8 cellular contexts compared by ENCODE assay signal in the genomic region with DNA sequence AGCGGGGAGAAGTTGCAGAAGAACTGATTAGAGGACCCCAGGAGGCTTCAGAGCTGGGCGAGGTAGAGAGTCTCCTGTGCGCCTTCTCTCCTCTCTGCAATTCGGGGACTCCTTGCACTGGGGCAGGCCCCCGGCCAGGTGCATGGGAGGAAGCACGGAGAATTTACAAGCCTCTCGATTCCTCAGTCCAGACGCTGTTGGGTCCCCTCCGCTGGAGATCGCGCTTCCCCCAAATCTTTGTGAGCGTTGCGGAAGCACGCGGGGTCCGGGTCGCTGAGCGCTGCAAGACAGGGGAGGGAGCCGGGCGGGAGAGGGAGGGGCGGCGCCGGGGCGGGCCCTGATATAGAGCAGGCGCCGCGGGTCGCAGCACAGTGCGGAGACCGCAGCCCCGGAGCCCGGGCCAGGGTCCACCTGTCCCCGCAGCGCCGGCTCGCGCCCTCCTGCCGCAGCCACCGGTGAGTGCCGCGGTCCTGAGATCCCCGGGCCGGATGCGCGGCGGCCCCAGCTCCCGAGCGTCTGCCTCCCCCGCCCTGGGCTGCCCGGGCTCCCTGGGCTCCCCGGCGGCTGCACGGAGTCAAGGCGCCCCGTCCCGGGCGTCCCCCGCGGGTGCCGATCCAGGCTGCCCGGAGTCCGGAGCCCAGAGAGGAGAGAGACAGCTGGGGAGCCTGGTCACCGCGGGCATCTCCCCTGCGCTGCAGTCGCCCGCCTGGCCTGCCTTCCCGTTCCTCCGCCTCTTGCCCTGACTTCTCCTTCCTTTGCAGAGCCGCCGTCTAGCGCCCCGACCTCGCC. TPM values are rescaled to one million over a fixed set of nuclear protein-coding genes. Genes with fewer than 3 reads are reported as not detected.
A peak's percentile ranks its signal among the peaks of the same experiment; 100 is the strongest.
DNase-seq lines count a peak whose midpoint lies in the region; ATAC-seq and TF ChIP-seq lines count a peak whose summit lies in the region.

A gene (plus strand): TSS at position 369 of the 789 bp plus-strand sequence. CDS start 424 bp downstream, outside the sequence.

- no peaks in the 10 kb centered on the region for H3K36me3 Mint-ChIP-seq in memory B cell
- no peaks in the 10 kb centered on the region for H3K36me3 Mint-ChIP-seq in stimulated activated naive CD8-positive, alpha-beta T cell treated with anti-CD3 and anti-CD28 coated beads, Interleukin-15, Interleukin-2, amounts not matched to agents 100 ng/mL and 50 ng/mL, for 24 hours (ENCODE audit: low read depth)

- no peaks in the 10 kb centered on the region for H3K36me3 ChIP-seq in ectodermal cell (ENCODE audit: control insufficient read depth, insufficient read depth, low read length)

- H3K9me3 ChIP-seq in ectodermal cell (ENCODE audit: control insufficient read depth, low read length), result no peaks in the 10 kb centered on the region

- peak; percentile 51 for DNase-seq in GM10266 (ENCODE audit: extremely low spot score)
- peak; percentile 56 for DNase-seq in HuH-7 (ENCODE audit: low spot score)
- DNase-seq in UCSD-AML1 (lab: John Stamatoyannopoulos, UW; ENCODE audit: unreplicated experiment), result peak; percentile 60
- peak; percentile 17 to 44 for DNase-seq in memory B cell (ENCODE audit: low spot score in 2 of 2)

- H3K4me1 Mint-ChIP-seq in memory B cell, result peaks cover 21% of the 10 kb centered on the region
- peaks cover 41% of the 10 kb centered on the region for H3K4me1 Mint-ChIP-seq in stimulated activated naive CD8-positive, alpha-beta T cell treated with anti-CD3 and anti-CD28 coated beads, Interleukin-15, Interleukin-2, amounts not matched to agents 100 ng/mL and 50 ng/mL, for 24 hours (ENCODE audit: low read depth)

- WGBS in ectodermal cell, 2 experiments, result 0% methylated on average over 74 of the region's 74 CpGs

- TF ChIP-seq CTCF in GM10266 (IDR thresholded peaks at IDR 0.05; ENCODE audit: control insufficient read depth, insufficient read depth, low read depth, missing control alignments), result no peak

- peaks cover 30% of the 10 kb centered on the region for H3K4me1 ChIP-seq in ectodermal cell (ENCODE audit: control insufficient read depth, insufficient read depth, low read length)

- no peaks in the 10 kb centered on the region for H3K9me3 Mint-ChIP-seq in memory B cell
- H3K9me3 Mint-ChIP-seq in stimulated activated naive CD8-positive, alpha-beta T cell treated with anti-CD3 and anti-CD28 coated beads, Interleukin-15, Interleukin-2, amounts not matched to agents 100 ng/mL and 50 ng/mL, for 24 hours, result no peaks in the 10 kb centered on the region

- H3K4me3 ChIP-seq in ectodermal cell (ENCODE audit: insufficient read depth, low read depth, low read length), result peak within 1 kb of the TSS; percentile 70

- H3K4me3 Mint-ChIP-seq in memory B cell, result peak within 1 kb of the TSS; percentile 90
- H3K4me3 Mint-ChIP-seq in stimulated activated naive CD8-positive, alpha-beta T cell treated with anti-CD3 and anti-CD28 coated beads, Interleukin-15, Interleukin-2, amounts not matched to agents 100 ng/mL and 50 ng/mL, for 24 hours, result peak within 1 kb of the TSS; percentile 85

- H3K27ac ChIP-seq in ectodermal cell (ENCODE audit: insufficient read depth, low read depth, low read length, poor library complexity, severe bottlenecking), result no peak within 1 kb of the TSS

- ATAC-seq in memory B cell (ENCODE audit: low read depth), result peak; percentile 55
- no peak for ATAC-seq in HG02840 (IDR thresholded peaks at IDR 0.05; ENCODE audit: low FRiP score, unreplicated experiment)
- no peak for ATAC-seq in HG02588 (IDR thresholded peaks at IDR 0.05; ENCODE audit: unreplicated experiment)

- no peak within 1 kb of the TSS for H3K27ac Mint-ChIP-seq in memory B cell
- no peak within 1 kb of the TSS for H3K27ac Mint-ChIP-seq in stimulated activated naive CD8-positive, alpha-beta T cell treated with anti-CD3 and anti-CD28 coated beads, Interleukin-15, Interleukin-2, amounts not matched to agents 100 ng/mL and 50 ng/mL, for 24 hours

- peaks cover 38% of the 10 kb centered on the region for H3K27me3 ChIP-seq in ectodermal cell (ENCODE audit: control insufficient read depth, insufficient read depth, low read length, poor library complexity, severe bottlenecking)

- H3K27me3 Mint-ChIP-seq in memory B cell, result peaks cover 12% of the 10 kb centered on the region
- H3K27me3 Mint-ChIP-seq in stimulated activated naive CD8-positive, alpha-beta T cell treated with anti-CD3 and anti-CD28 coated beads, Interleukin-15, Interleukin-2, amounts not matched to agents 100 ng/mL and 50 ng/mL, for 24 hours, result peaks cover 61% of the 10 kb centered on the region

RNA-seq across cellular contexts. Expression of the gene that starts here (rescaled TPM):
- polyA plus RNA-seq in ectodermal cell (2013, experiment 1 of 4), result 28.0 TPM
- 23.5 TPM for polyA plus RNA-seq in ectodermal cell (2013, experiment 2 of 4)
- polyA plus RNA-seq in ectodermal cell (2013, experiment 3 of 4), result 23.1 TPM
- polyA plus RNA-seq in ectodermal cell (2013, experiment 4 of 4), result 24.9 TPM
